Comparison of ENCODE assay signal across 20 cellular contexts in genomic region chr11:76140912-76141574, GRCh38.
A peak's percentile ranks its signal among the peaks of the same experiment; 100 is the strongest.
DNase-seq lines count a peak whose midpoint lies in the region; ATAC-seq and TF ChIP-seq lines count a peak whose summit lies in the region.
"Had no signal": no experiment of that assay in that cellular context is flagged by ENCODE, and none has a peak within 500 bp of the region (broad histone marks: within the 10 kb centered on the region; RNA-seq: fewer than 3 reads in every experiment).

No MANE protein-coding gene starts in this region.

- H3K36me3 Mint-ChIP-seq in natural killer cell: no peaks in the 10 kb centered on the region

- in situ Hi-C loops in G401 (cut with HindIII; ENCODE audit: low sequenced_read_pairs): no loop called here

- 46 to 49% methylated on average over 22 of the region's 22 CpGs for WGBS in aorta, 2 donors

- H3K27me3 Mint-ChIP-seq in natural killer cell (ENCODE audit: low read depth in 2 of 2): no peaks in the 10 kb centered on the region
- H3K27me3 Mint-ChIP-seq: activated CD8-positive, alpha-beta T cell treated with anti-CD3 and anti-CD28 coated beads for 36 hours; activated naive CD8-positive, alpha-beta T cell treated with anti-CD3 and anti-CD28 coated beads, Interleukin-2, amount 50 U/mL, for 24 hours had no signal

- peak; percentile 67 for ATAC-seq in left lung
- ATAC-seq in aorta (ENCODE audit: low FRiP score): no peak
- no peak for ATAC-seq in natural killer cell
- ATAC-seq: activated CD8-positive, alpha-beta T cell treated with anti-CD3 and anti-CD28 coated beads for 36 hours; activated naive CD8-positive, alpha-beta T cell treated with anti-CD3 and anti-CD28 coated beads, Interleukin-2, amount 50 U/mL, for 24 hours; HCT116; K562 had no signal

- no peak overlapping the region for H3K27ac ChIP-seq in left lung
- H3K27ac ChIP-seq in subcutaneous abdominal adipose tissue (ENCODE audit: low read depth, low read length): peak overlapping the region; percentile 54
- no peak overlapping the region for H3K27ac ChIP-seq in aorta (ENCODE audit: low read depth in 1 of 2, low read length in 2 of 2)
- H3K27ac ChIP-seq: SK-N-MC had no signal

- peaks cover 0 to 10% of the 10 kb centered on the region in 2 donors for H3K4me1 Mint-ChIP-seq in natural killer cell
- H3K4me1 Mint-ChIP-seq: activated naive CD8-positive, alpha-beta T cell treated with anti-CD3 and anti-CD28 coated beads, Interleukin-2, amount 50 U/mL, for 24 hours had no signal

- H3K36me3 ChIP-seq in left lung (peaks cover 0 to 27% of the 10 kb centered on the region in 2 donors), subcutaneous abdominal adipose tissue (ENCODE audit: control insufficient read depth in 5 of 5, insufficient read depth in 5 of 5, low read length in 5 of 5) (peaks cover 7 to 35% (median 28%) of the 10 kb centered on the region in 5 donors), aorta (ENCODE audit: control insufficient read depth in 1 of 2, insufficient read depth in 2 of 2, low read length in 1 of 2) (no peaks in the 10 kb centered on the region)

- no peak overlapping the region for H3K4me3 Mint-ChIP-seq in natural killer cell
- H3K4me3 Mint-ChIP-seq: activated CD8-positive, alpha-beta T cell treated with anti-CD3 and anti-CD28 coated beads for 36 hours; activated naive CD8-positive, alpha-beta T cell treated with anti-CD3 and anti-CD28 coated beads, Interleukin-2, amount 50 U/mL, for 24 hours; T-helper 1 cell treated with Interleukin-12 subunit alpha and Interleukin-12 subunit beta and Interleukin-4 antibody, amounts not matched to agents 30 μg/mL and 1 μg/mL, for 36 hours had no signal

- DNase-seq in G401 (ENCODE audit: low spot score) (peak; percentile 49), cerebellar cortex (ENCODE audit: low spot score) (peak; percentile 38), left lung (peak in 1 of 2 donors; percentile 72), aorta (no peak), natural killer cell (no peak)
- DNase-seq in activated naive CD4-positive, alpha-beta T cell treated with Interleukin-2 at 50 U/mL for 16 hours: no peak
- DNase-seq: activated CD8-positive, alpha-beta T cell treated with anti-CD3 and anti-CD28 coated beads for 36 hours; activated naive CD8-positive, alpha-beta T cell treated with anti-CD3 and anti-CD28 coated beads, Interleukin-2, amount 50 U/mL, for 24 hours; glutamatergic neuron; mesendoderm; NCI-H1105; NCI-H2029; NCI-H69; RPMI8226; trophoblast cell had no signal

- H3K9ac ChIP-seq in subcutaneous abdominal adipose tissue (ENCODE audit: low read length in 5 of 5): no peak overlapping the region

- H3K4me1 ChIP-seq in left lung: no peaks in the 10 kb centered on the region
- H3K4me1 ChIP-seq in subcutaneous abdominal adipose tissue (ENCODE audit: control insufficient read depth in 5 of 5, insufficient read depth in 5 of 5, low read length in 5 of 5): peaks cover 4 to 25% (median 16%) of the 10 kb centered on the region in 5 donors
- H3K4me1 ChIP-seq in aorta (ENCODE audit: control insufficient read depth in 1 of 2, insufficient read depth in 2 of 2, low read length in 2 of 2): no peaks in the 10 kb centered on the region

- H3K9me3 ChIP-seq in left lung (no peaks in the 10 kb centered on the region), subcutaneous abdominal adipose tissue (ENCODE audit: control insufficient read depth in 5 of 5, low read length in 5 of 5) (no peaks in the 10 kb centered on the region), aorta (ENCODE audit: control insufficient read depth, low read length) (no peaks in the 10 kb centered on the region)

- H3K27me3 ChIP-seq in left lung (no peaks in the 10 kb centered on the region), subcutaneous abdominal adipose tissue (ENCODE audit: control insufficient read depth in 5 of 5, insufficient read depth in 4 of 5, low read length in 5 of 5) (no peaks in the 10 kb centered on the region), aorta (ENCODE audit: control insufficient read depth in 1 of 2, insufficient read depth in 2 of 2, low read length in 1 of 2) (no peaks in the 10 kb centered on the region)

- H3K27ac Mint-ChIP-seq in natural killer cell: no peak overlapping the region
- H3K27ac Mint-ChIP-seq: activated CD8-positive, alpha-beta T cell treated with anti-CD3 and anti-CD28 coated beads for 36 hours; activated naive CD8-positive, alpha-beta T cell treated with anti-CD3 and anti-CD28 coated beads, Interleukin-2, amount 50 U/mL, for 24 hours; T-helper 1 cell treated with Interleukin-12 subunit alpha and Interleukin-12 subunit beta and Interleukin-4 antibody, amounts not matched to agents 30 μg/mL and 1 μg/mL, for 36 hours had no signal

- no peaks in the 10 kb centered on the region for H3K9me3 Mint-ChIP-seq in natural killer cell
- H3K9me3 Mint-ChIP-seq: activated CD8-positive, alpha-beta T cell treated with anti-CD3 and anti-CD28 coated beads for 36 hours; activated naive CD8-positive, alpha-beta T cell treated with anti-CD3 and anti-CD28 coated beads, Interleukin-2, amount 50 U/mL, for 24 hours; T-helper 1 cell treated with Interleukin-12 subunit alpha and Interleukin-12 subunit beta and Interleukin-4 antibody, amounts not matched to agents 30 μg/mL and 1 μg/mL, for 36 hours had no signal

- TF ChIP-seq CTCF in left lung (IDR thresholded peaks at IDR 0.05): no peak
- TF ChIP-seq CTCF in natural killer cell (IDR thresholded peaks at IDR 0.05): no peak

- intact Hi-C loops in left lung (cut with DNase I): no loop called here
- intact Hi-C loops in aorta (cut with DNase I): no loop called here
- intact Hi-C loops in natural killer cell (cut with micrococcal nuclease): no loop called here

- H3K4me3 ChIP-seq in left lung: no peak overlapping the region
- H3K4me3 ChIP-seq in subcutaneous abdominal adipose tissue (ENCODE audit: low read depth in 1 of 5, low read length in 5 of 5): no peak overlapping the region
- H3K4me3 ChIP-seq in aorta (ENCODE audit: low read length in 2 of 2): no peak overlapping the region
- H3K4me3 ChIP-seq: K562, SK-N-MC had no signal

Comparison
In these comparisons a context has a peak if more than half of its experiments do, and no peak if none do; other contexts are left out.
1. DNase-seq: peak in G401 (single experiment) and cerebellar cortex (single experiment); none in aorta (0 of 2), activated naive CD4-positive, alpha-beta T cell treated with Interleukin-2 at 50 U/mL for 16 hours (single experiment) and natural killer cell (single experiment).